29 cellular contexts compared by ENCODE assay signal in the genomic region with DNA sequence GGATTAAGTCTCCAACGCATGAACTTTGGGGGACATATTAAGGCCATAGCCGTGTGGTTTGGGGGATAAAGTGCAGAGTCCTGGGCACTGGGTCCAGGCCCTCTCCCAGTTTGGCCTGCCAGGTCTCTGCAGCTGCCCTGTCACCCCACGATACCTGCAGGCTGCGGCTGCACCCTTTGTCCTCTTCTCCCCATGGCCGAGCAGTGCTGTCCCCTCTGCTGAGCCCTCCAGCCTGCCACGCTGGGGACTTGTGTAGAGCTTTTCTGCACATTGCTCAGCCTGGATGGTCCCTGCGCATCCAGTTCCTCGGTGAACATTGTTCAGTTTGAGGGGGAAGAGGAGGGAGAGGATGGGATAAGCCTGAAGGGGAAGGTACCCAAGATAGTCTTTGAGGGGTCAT.
"Had no signal": no experiment of that assay in that cellular context is flagged by ENCODE, and none has a peak within 500 bp of the region (broad histone marks: within the 10 kb centered on the region; RNA-seq: fewer than 3 reads in every experiment).

No MANE protein-coding gene starts in this region.

- H3K36me3 Mint-ChIP-seq: activated CD8-positive, alpha-beta memory T cell treated with anti-CD3 and anti-CD28 coated beads, Interleukin-2, amount 10 ng/mL, durations not matched to agents 7 days and 5 days had no signal

- H3K27ac ChIP-seq: adrenal gland, body of pancreas, colonic mucosa had no signal

- H3K4me3 Mint-ChIP-seq: activated CD4-positive, alpha-beta memory T cell treated with anti-CD3 and anti-CD28 coated beads for 36 hours; activated CD4-positive, alpha-beta T cell treated with anti-CD3 and anti-CD28 coated beads for 36 hours; activated CD4-positive, alpha-beta T cell treated with anti-CD3 and anti-CD28 coated beads, Interleukin-2, amount 10 ng/mL, durations not matched to agents 24 days and 14 days; activated CD8-positive, alpha-beta memory T cell treated with anti-CD3 and anti-CD28 coated beads, Interleukin-2, amount 10 ng/mL, durations not matched to agents 7 days and 5 days; activated CD8-positive, alpha-beta T cell treated with anti-CD3 and anti-CD28 coated beads, Interleukin-2, amount 10 ng/mL, durations not matched to agents 7 days and 5 days; activated naive CD4-positive, alpha-beta T cell treated with anti-CD3 and anti-CD28 coated beads for 36 hours; activated naive CD4-positive, alpha-beta T cell treated with anti-CD3 and anti-CD28 coated beads, Interleukin-2, amount 50 U/mL, for 24 hours; activated naive CD8-positive, alpha-beta T cell treated with anti-CD3 and anti-CD28 coated beads for 36 hours; activated naive CD8-positive, alpha-beta T cell treated with anti-CD3 and anti-CD28 coated beads, Interleukin-2, amount 50 U/mL, for 24 hours; activated T-helper 1 cell treated with anti-CD3 and anti-CD28 coated beads, Interleukin-12 subunit alpha, Interleukin-12 subunit beta, Interleukin-2, Interleukin-4 antibody, amounts not matched to agents 30 ng/mL and 10 ng/mL and 1 ng/mL, durations not matched to agents 14 hours and 24 hours and 36 hours; endodermal cell had no signal

- H3K4me3 ChIP-seq: adrenal gland, body of pancreas, colonic mucosa had no signal

- DNase-seq: activated CD4-positive, alpha-beta memory T cell treated with anti-CD3 and anti-CD28 coated beads for 36 hours; activated CD4-positive, alpha-beta T cell treated with anti-CD3 and anti-CD28 coated beads for 36 hours; activated CD4-positive, alpha-beta T cell treated with anti-CD3 and anti-CD28 coated beads, Interleukin-2, amount 10 ng/mL, durations not matched to agents 24 days and 14 days; activated CD4-positive, CD25-positive, alpha-beta regulatory T cell; activated CD4-positive, CD25-positive, alpha-beta regulatory T cell treated with anti-CD3 and anti-CD28 coated beads, Interleukin-2, amount 50 U/mL, for 72 hours; activated CD8-positive, alpha-beta memory T cell treated with anti-CD3 and anti-CD28 coated beads, Interleukin-2, amount 10 ng/mL, durations not matched to agents 7 days and 5 days; activated CD8-positive, alpha-beta memory T cell treated with anti-CD3 and anti-CD28 coated beads, Interleukin-2, amount 50 U/mL, for 4 hours; activated CD8-positive, alpha-beta T cell treated with anti-CD3 and anti-CD28 coated beads, Interleukin-2, amount 10 ng/mL, durations not matched to agents 7 days and 5 days; activated effector memory CD4-positive, alpha-beta T cell treated with anti-CD3 and anti-CD28 coated beads, Interleukin-2, amount 50 U/mL, for 16 hours; activated naive CD4-positive, alpha-beta T cell treated with anti-CD3 and anti-CD28 coated beads for 36 hours; activated naive CD8-positive, alpha-beta T cell treated with anti-CD3 and anti-CD28 coated beads for 36 hours; activated naive CD8-positive, alpha-beta T cell treated with anti-CD3 and anti-CD28 coated beads, Interleukin-2, amount 50 U/mL, for 24 hours; activated T-cell treated with anti-CD3 and anti-CD28 coated beads, Interleukin-2, amount 50 U/mL, for 1 hour; activated T-cell treated with anti-CD3 and anti-CD28 coated beads, Interleukin-2, amount 50 U/mL, for 48 hours; adrenal gland; amygdala; aorta; body of pancreas; caudate nucleus; cerebellar nuclear complex; colonic mucosa; effector memory CD4-positive, alpha-beta T cell; endodermal cell; foreskin fibroblast; T-helper 2 cell had no signal

- H3K9me3 Mint-ChIP-seq: activated CD4-positive, alpha-beta memory T cell treated with anti-CD3 and anti-CD28 coated beads for 36 hours; activated CD4-positive, alpha-beta T cell treated with anti-CD3 and anti-CD28 coated beads, Interleukin-2, amount 10 ng/mL, durations not matched to agents 24 days and 14 days; activated naive CD4-positive, alpha-beta T cell treated with anti-CD3 and anti-CD28 coated beads for 36 hours; activated naive CD4-positive, alpha-beta T cell treated with anti-CD3 and anti-CD28 coated beads, Interleukin-2, amount 50 U/mL, for 24 hours; activated naive CD8-positive, alpha-beta T cell treated with anti-CD3 and anti-CD28 coated beads, Interleukin-2, amount 50 U/mL, for 24 hours; activated T-helper 1 cell treated with anti-CD3 and anti-CD28 coated beads, Interleukin-12 subunit alpha, Interleukin-12 subunit beta, Interleukin-2, Interleukin-4 antibody, amounts not matched to agents 30 ng/mL and 10 ng/mL and 1 ng/mL, durations not matched to agents 14 hours and 24 hours and 36 hours; activated T-helper 2 cell treated with anti-CD3 and anti-CD28 coated beads, Interferon-gamma antibody, Interleukin-2, Interleukin-4, amounts not matched to agents 10 μg/mL and 5 μg/mL and 100 μg/mL, durations not matched to agents 14 hours and 24 hours and 36 hours had no signal

- H3K36me3 ChIP-seq: adrenal gland, colonic mucosa had no signal

- H3K4me1 ChIP-seq: adrenal gland, body of pancreas, colonic mucosa had no signal

- ATAC-seq: activated CD4-positive, alpha-beta T cell treated with anti-CD3 and anti-CD28 coated beads for 36 hours; activated CD8-positive, alpha-beta memory T cell treated with anti-CD3 and anti-CD28 coated beads, Interleukin-2, amount 10 ng/mL, durations not matched to agents 7 days and 5 days; activated CD8-positive, alpha-beta T cell treated with anti-CD3 and anti-CD28 coated beads, Interleukin-2, amount 10 ng/mL, durations not matched to agents 7 days and 5 days; activated naive CD8-positive, alpha-beta T cell treated with anti-CD3 and anti-CD28 coated beads, Interleukin-2, amount 50 U/mL, for 24 hours; body of pancreas; esophagus mucosa had no signal

- H3K27ac Mint-ChIP-seq: activated CD4-positive, alpha-beta memory T cell treated with anti-CD3 and anti-CD28 coated beads for 36 hours; activated CD4-positive, alpha-beta T cell treated with anti-CD3 and anti-CD28 coated beads for 36 hours; activated CD4-positive, alpha-beta T cell treated with anti-CD3 and anti-CD28 coated beads, Interleukin-2, amount 10 ng/mL, durations not matched to agents 24 days and 14 days; activated CD8-positive, alpha-beta memory T cell treated with anti-CD3 and anti-CD28 coated beads, Interleukin-2, amount 10 ng/mL, durations not matched to agents 7 days and 5 days; activated CD8-positive, alpha-beta T cell treated with anti-CD3 and anti-CD28 coated beads, Interleukin-2, amount 10 ng/mL, durations not matched to agents 7 days and 5 days; activated naive CD4-positive, alpha-beta T cell treated with anti-CD3 and anti-CD28 coated beads for 36 hours; activated naive CD4-positive, alpha-beta T cell treated with anti-CD3 and anti-CD28 coated beads, Interleukin-2, amount 50 U/mL, for 24 hours; activated naive CD8-positive, alpha-beta T cell treated with anti-CD3 and anti-CD28 coated beads for 36 hours; activated naive CD8-positive, alpha-beta T cell treated with anti-CD3 and anti-CD28 coated beads, Interleukin-2, amount 50 U/mL, for 24 hours; activated T-helper 1 cell treated with anti-CD3 and anti-CD28 coated beads, Interleukin-12 subunit alpha, Interleukin-12 subunit beta, Interleukin-2, Interleukin-4 antibody, amounts not matched to agents 30 ng/mL and 10 ng/mL and 1 ng/mL, durations not matched to agents 14 hours and 24 hours and 36 hours; activated T-helper 2 cell treated with anti-CD3 and anti-CD28 coated beads, Interferon-gamma antibody, Interleukin-2, Interleukin-4, amounts not matched to agents 10 μg/mL and 5 μg/mL and 100 μg/mL, durations not matched to agents 14 hours and 24 hours and 36 hours; endodermal cell had no signal

- H3K27me3 Mint-ChIP-seq: activated CD4-positive, alpha-beta memory T cell treated with anti-CD3 and anti-CD28 coated beads for 36 hours; activated CD4-positive, alpha-beta T cell treated with anti-CD3 and anti-CD28 coated beads for 36 hours; activated CD4-positive, alpha-beta T cell treated with anti-CD3 and anti-CD28 coated beads, Interleukin-2, amount 10 ng/mL, durations not matched to agents 24 days and 14 days; activated CD8-positive, alpha-beta memory T cell treated with anti-CD3 and anti-CD28 coated beads, Interleukin-2, amount 10 ng/mL, durations not matched to agents 7 days and 5 days; activated naive CD4-positive, alpha-beta T cell treated with anti-CD3 and anti-CD28 coated beads, Interleukin-2, amount 50 U/mL, for 24 hours; activated naive CD8-positive, alpha-beta T cell treated with anti-CD3 and anti-CD28 coated beads for 36 hours; activated naive CD8-positive, alpha-beta T cell treated with anti-CD3 and anti-CD28 coated beads, Interleukin-2, amount 50 U/mL, for 24 hours had no signal

- H3K27me3 ChIP-seq: adrenal gland, body of pancreas, colonic mucosa had no signal

- H3K9me3 ChIP-seq: adrenal gland, body of pancreas, colonic mucosa had no signal
